ENCODE assay signal across 8 cellular contexts in genomic region chr14:75064205-75064567, GRCh38. TPM values are rescaled to one million over a fixed set of nuclear protein-coding genes. Genes with fewer than 3 reads are reported as not detected.
A peak's percentile ranks its signal among the peaks of the same experiment; 100 is the strongest.
DNase-seq lines count a peak whose midpoint lies in the region; ATAC-seq and TF ChIP-seq lines count a peak whose summit lies in the region.

No MANE protein-coding gene starts in this region.

- peaks cover 14% of the 10 kb centered on the region for H3K36me3 Mint-ChIP-seq in CD8-positive, alpha-beta T cell
- H3K36me3 Mint-ChIP-seq in natural killer cell treated with Interleukin-12 subunit alpha and Interleukin-12 subunit beta and Interleukin-15 and Interleukin-18, amount 100 ng/mL, for 72 hours: peaks cover 6% of the 10 kb centered on the region

- in situ Hi-C loops in mammary epithelial cell (cut with MboI; ENCODE audit: low sequenced_read_pairs in 2 of 2): no loop called here

- H2AFZ ChIP-seq in mammary epithelial cell (ENCODE audit: low read depth, low read length): peak overlapping the region; percentile 86

- peak overlapping the region; percentile 84 for H3K4me3 ChIP-seq in CD8-positive, alpha-beta T cell (ENCODE audit: low read depth, low read length)
- peak overlapping the region; percentile 64 to 74 (median 69) for H3K4me3 ChIP-seq in mammary epithelial cell (replicated peaks in 1 of 3; ENCODE audit: insufficient read depth in 1 of 3, low read depth in 2 of 3, low read length in 3 of 3)

- intact Hi-C loops in CD8-positive, alpha-beta T cell (cut with DNase I, micrococcal nuclease): loop anchor here (1.0 to 10.0 kb wide), 6 partner anchors 13 to 921 kb away; partner anchors contain the start of genes MLH3 (in 2 of the 2), EIF2B2 (in 1 of the 2), ERG28 (in 1 of the 2) and IFT43 (in 1 of the 2)
- intact Hi-C loops in mammary epithelial cell (cut with micrococcal nuclease): no loop called here

- 0% methylated on average over 3 of the region's 8 CpGs for WGBS in mammary epithelial cell (ENCODE audit: low coverage, missing lambda C conversion rate)

- peak overlapping the region; percentile 60 for H3K27ac ChIP-seq in CD8-positive, alpha-beta T cell (ENCODE audit: low read depth, low read length)
- peak overlapping the region; percentile 84 for H3K27ac ChIP-seq in mammary epithelial cell (ENCODE audit: insufficient read depth, low read depth, low read length)

- no peaks in the 10 kb centered on the region for H3K36me3 ChIP-seq in CD8-positive, alpha-beta T cell (ENCODE audit: insufficient read depth, low read length)
- H3K36me3 ChIP-seq in mammary epithelial cell (ENCODE audit: insufficient read depth, low read length): peaks cover 2% of the 10 kb centered on the region

- peak overlapping the region; percentile 95 for H3K27ac Mint-ChIP-seq in CD8-positive, alpha-beta T cell
- peak overlapping the region; percentile 82 to 95 for H3K27ac Mint-ChIP-seq in natural killer cell treated with Interleukin-12 subunit alpha and Interleukin-12 subunit beta and Interleukin-15 and Interleukin-18, amount 100 ng/mL, for 72 hours

- peaks cover 2% of the 10 kb centered on the region for H3K9me3 Mint-ChIP-seq in CD8-positive, alpha-beta T cell
- H3K9me3 Mint-ChIP-seq in natural killer cell treated with Interleukin-12 subunit alpha and Interleukin-12 subunit beta and Interleukin-15 and Interleukin-18, amount 100 ng/mL, for 72 hours: no peaks in the 10 kb centered on the region

- H3K27me3 ChIP-seq in CD8-positive, alpha-beta T cell (ENCODE audit: insufficient read depth, low read length): no peaks in the 10 kb centered on the region
- no peaks in the 10 kb centered on the region for H3K27me3 ChIP-seq in mammary epithelial cell (ENCODE audit: insufficient read depth, low read length)

- H3K27me3 Mint-ChIP-seq in CD8-positive, alpha-beta T cell (ENCODE audit: low read depth): no peaks in the 10 kb centered on the region
- no peaks in the 10 kb centered on the region for H3K27me3 Mint-ChIP-seq in natural killer cell treated with Interleukin-12 subunit alpha and Interleukin-12 subunit beta and Interleukin-15 and Interleukin-18, amount 100 ng/mL, for 72 hours

- peaks cover 13% of the 10 kb centered on the region for H3K4me1 ChIP-seq in CD8-positive, alpha-beta T cell (ENCODE audit: insufficient read depth, low read length)
- H3K4me1 ChIP-seq in mammary epithelial cell (ENCODE audit: insufficient read depth, low read length): peaks cover 34% of the 10 kb centered on the region

- peaks cover 23% of the 10 kb centered on the region for H3K79me2 ChIP-seq in mammary epithelial cell (ENCODE audit: insufficient read depth, low read length)

- POLR2A ChIA-PET in CD8-positive, alpha-beta T cell (lab: Charles Lee): interaction anchor here (0.6 to 1.6 kb wide), 5 partner anchors 9 to 158 kb away, joined by 3 to 7 read pairs (median 3); partner anchors contain the start of gene EIF2B2

- peak overlapping the region; percentile 85 for H3K4me2 ChIP-seq in mammary epithelial cell (ENCODE audit: insufficient read depth, low read depth, low read length)

- CTCF ChIA-PET in CD8-positive, alpha-beta T cell (lab: Charles Lee): interaction anchor here (0.9 to 2.3 kb wide), 6 partner anchors 10 to 204 kb away, joined by 3 to 6 read pairs (median 5); no protein-coding TSS in a partner anchor
- CTCF ChIA-PET in mammary epithelial cell (lab: Charles Lee; ENCODE audit: low non-redundant PET): interaction anchor here (0.6 kb wide), 3 partner anchors 16 to 158 kb away, joined by 3 to 8 read pairs (median 6); no protein-coding TSS in a partner anchor

- no peaks in the 10 kb centered on the region for H4K20me1 ChIP-seq in mammary epithelial cell (ENCODE audit: insufficient read depth, low read length)

- dilution Hi-C loops in mammary epithelial cell (cut with HindIII; ENCODE audit: low sequenced_read_pairs): no loop called here

- no peaks in the 10 kb centered on the region for H3K9me3 ChIP-seq in CD8-positive, alpha-beta T cell (ENCODE audit: low read length)
- no peaks in the 10 kb centered on the region for H3K9me3 ChIP-seq in mammary epithelial cell (replicated peaks; ENCODE audit: insufficient read depth, low read length)

- H3K4me3 Mint-ChIP-seq in CD8-positive, alpha-beta T cell: peak overlapping the region; percentile 99
- H3K4me3 Mint-ChIP-seq in natural killer cell treated with Interleukin-12 subunit alpha and Interleukin-12 subunit beta and Interleukin-15 and Interleukin-18, amount 100 ng/mL, for 72 hours: peak overlapping the region; percentile 97

- peak overlapping the region; percentile 85 for H3K9ac ChIP-seq in mammary epithelial cell (ENCODE audit: insufficient read depth, low read length)

- no peak for ATAC-seq in CD8-positive, alpha-beta T cell
- ATAC-seq in HG03108 (IDR thresholded peaks at IDR 0.05; ENCODE audit: unreplicated experiment) (peak; percentile 1), omental fat pad (ENCODE audit: low FRiP score) (no peak)
- no peak for ATAC-seq in natural killer cell treated with Interleukin-12 subunit alpha and Interleukin-12 subunit beta and Interleukin-15 and Interleukin-18, amount 100 ng/mL, for 72 hours

- DNase-seq in CD8-positive, alpha-beta T cell: no peak
- no peak for DNase-seq in mammary epithelial cell
- DNase-seq in natural killer cell treated with Interleukin-12 subunit alpha and Interleukin-12 subunit beta and Interleukin-15 and Interleukin-18, amount 100 ng/mL, for 72 hours (ENCODE audit: low spot score): no peak
- DNase-seq in C1 segment of cervical spinal cord (lab: John Stamatoyannopoulos, UW): no peak
- no peak for DNase-seq in NCI-H748 (lab: John Stamatoyannopoulos, UW; ENCODE audit: unreplicated experiment)
- no peak for DNase-seq in omental fat pad (ENCODE audit: low spot score)
- no peak for DNase-seq in ureter (ENCODE audit: low spot score)

- peaks cover 27% of the 10 kb centered on the region for H3K4me1 Mint-ChIP-seq in CD8-positive, alpha-beta T cell (ENCODE audit: low read depth)
- peaks cover 19 to 22% of the 10 kb centered on the region in 2 donors for H3K4me1 Mint-ChIP-seq in natural killer cell treated with Interleukin-12 subunit alpha and Interleukin-12 subunit beta and Interleukin-15 and Interleukin-18, amount 100 ng/mL, for 72 hours (ENCODE audit: low read depth in 2 of 2)

- BruUV-seq in mammary epithelial cell (replicated peaks; lab: Mats Ljungman, UMichigan): no TSS peak

- TF ChIP-seq CTCF in CD8-positive, alpha-beta T cell (IDR thresholded peaks at IDR 0.05): no peak
- TF ChIP-seq CTCF in mammary epithelial cell (conservative IDR thresholded peaks at IDR 0.05 in 1 of 2, IDR thresholded peaks at IDR 0.05 in 1 of 2; ENCODE audit: extremely low read depth in 1 of 2, insufficient read depth in 1 of 2, low read depth in 1 of 2, low read length in 2 of 2): no peak
- no peak for TF ChIP-seq CTCF in omental fat pad (IDR thresholded peaks at IDR 0.05)

RNA-seq across cellular contexts. Expression of gene ACYP1, which starts 0.4 kb away (rescaled TPM):
- total RNA-seq in CD8-positive, alpha-beta T cell: 1 to 10 TPM; 4.3 to 5.3 TPM
- 10 to 100 TPM in 1 of 2 donors, 1 to 10 TPM in 1; 5.3 to 27.0 TPM for total RNA-seq in mammary epithelial cell
- 25.7 TPM for polyA plus RNA-seq in mammary epithelial cell
- 24.4 TPM for polyA minus RNA-seq in mammary epithelial cell
- 10 to 100 TPM; 29.3 to 40.5 TPM for total RNA-seq in natural killer cell treated with Interleukin-12 subunit alpha and Interleukin-12 subunit beta and Interleukin-15 and Interleukin-18, amount 100 ng/mL, for 72 hours
- 10 to 100 TPM; 10.7 to 17.0 (median 13.2) TPM for total RNA-seq in omental fat pad
- 14.1 TPM for total RNA-seq in ureter

RNA-seq across cellular contexts. Expression of gene ZC2HC1C, which starts 5.3 kb away (rescaled TPM):
- total RNA-seq in CD8-positive, alpha-beta T cell: not detected
- total RNA-seq in mammary epithelial cell: under 1 TPM; 0.17 to 0.89 TPM
- 0.94 TPM for polyA plus RNA-seq in mammary epithelial cell
- not detected for polyA minus RNA-seq in mammary epithelial cell
- 1 to 10 TPM in 1 of 2 donors, under 1 TPM in 1; 0.88 to 1.4 TPM for total RNA-seq in natural killer cell treated with Interleukin-12 subunit alpha and Interleukin-12 subunit beta and Interleukin-15 and Interleukin-18, amount 100 ng/mL, for 72 hours
- 1 to 10 TPM in 3 of 4 donors, under 1 TPM in 1; 0.48 to 5.6 (median 1.5) TPM for total RNA-seq in omental fat pad
- total RNA-seq in ureter: 3.0 TPM

RNA-seq across cellular contexts. Expression of gene MLH3, which starts 12.9 kb away (rescaled TPM):
- 10 to 100 TPM in 1 of 2 experiments, 1 to 10 TPM in 1; 8.5 to 12.2 TPM for total RNA-seq in CD8-positive, alpha-beta T cell
- total RNA-seq in mammary epithelial cell (10 to 100 TPM; 11.9 to 15.8 TPM), omental fat pad (10 to 100 TPM; 20.4 to 47.1 (median 24.4) TPM), ureter (44.2 TPM)
- 5.5 TPM for polyA plus RNA-seq in mammary epithelial cell
- 20.7 TPM for polyA minus RNA-seq in mammary epithelial cell
- 10 to 100 TPM; 27.6 to 40.2 TPM for total RNA-seq in natural killer cell treated with Interleukin-12 subunit alpha and Interleukin-12 subunit beta and Interleukin-15 and Interleukin-18, amount 100 ng/mL, for 72 hours
